In the genomic region with DNA sequence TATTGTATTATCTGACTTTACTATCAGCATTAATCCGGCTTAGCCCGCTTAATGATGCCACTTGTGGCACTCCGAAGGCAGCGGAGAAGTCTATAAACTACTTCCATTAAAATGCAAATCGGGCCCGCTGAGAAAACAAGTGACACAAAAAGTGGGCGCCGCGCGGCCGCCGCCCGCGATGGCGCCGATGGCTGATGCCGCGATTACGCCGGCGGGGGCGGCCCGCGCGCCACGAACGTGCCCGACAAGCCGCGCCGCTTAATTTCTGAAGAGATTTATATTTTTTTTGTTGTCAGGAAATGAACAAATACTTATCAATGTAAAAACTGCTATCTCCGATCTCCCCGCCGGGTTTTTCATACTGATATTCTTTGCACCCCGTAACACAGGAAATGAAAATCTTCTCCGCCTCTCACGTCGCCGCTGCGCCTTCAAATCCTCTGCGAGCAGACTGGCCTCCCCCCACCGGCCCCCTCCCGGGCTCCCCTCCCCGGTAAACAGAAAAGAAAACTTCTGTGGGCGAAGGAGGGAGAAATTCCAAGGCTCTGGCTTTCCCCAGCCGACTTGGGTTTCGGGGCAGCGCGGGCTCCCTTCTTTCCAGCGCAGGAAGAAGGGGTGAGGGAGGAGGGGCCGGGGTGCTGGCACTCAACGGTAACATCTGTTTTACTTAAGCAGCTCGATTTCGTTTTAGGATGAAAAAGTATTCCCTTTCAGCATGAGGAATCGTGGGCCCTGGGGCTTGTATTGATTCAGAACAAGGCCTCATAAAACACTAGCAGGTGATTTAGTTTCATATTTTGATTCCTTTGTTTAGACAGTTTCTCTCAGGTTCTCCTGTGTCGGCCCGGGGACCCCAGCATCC, we compare ENCODE assay signal across 8 cellular contexts.
DNase-seq lines count a peak whose midpoint lies in the region; ATAC-seq and TF ChIP-seq lines count a peak whose summit lies in the region.

No MANE protein-coding gene starts in this region.

- no peaks in the 10 kb centered on the region for H3K36me3 ChIP-seq in psoas muscle (ENCODE audit: insufficient read depth in 1 of 2, low read depth in 1 of 2)
- H3K36me3 ChIP-seq in upper lobe of right lung, result no peaks in the 10 kb centered on the region

- H3K4me3 ChIP-seq in psoas muscle (peak overlapping the region; percentile 68), upper lobe of right lung (peak overlapping the region; percentile 62)

- DNase-seq in ELF-1 (ENCODE audit: low read depth, low spot score) (peak; percentile 64), NOMO-1 treated with dmso at 0.1 percent for 144 hours (lab: John Stamatoyannopoulos, UW; ENCODE audit: unreplicated experiment) (peak; percentile 15), left cardiac atrium (peak; percentile 44), psoas muscle (peak in 1 of 2 donors; percentile 64), upper lobe of right lung (peak; percentile 71)
- peak; percentile 68 for DNase-seq in activated naive CD4-positive, alpha-beta T cell treated with Interleukin-2 at 50 U/mL for 16 hours

- WGBS in psoas muscle, 3 donors, result 1% methylated on average over 57 of the region's 57 CpGs

- H3K9me3 ChIP-seq in psoas muscle (no peaks in the 10 kb centered on the region), upper lobe of right lung (no peaks in the 10 kb centered on the region)

- ATAC-seq in GM21825 (IDR thresholded peaks at IDR 0.05; ENCODE audit: unreplicated experiment) (peak; percentile 74), left cardiac atrium (peak; percentile 57), psoas muscle (peak; percentile 17 to 75 (median 58)), upper lobe of right lung (peak; percentile 39), HG03039 (IDR thresholded peaks at IDR 0.05; ENCODE audit: unreplicated experiment) (no peak)

- TF ChIP-seq CTCF in psoas muscle (IDR thresholded peaks at IDR 0.05) (no peak), upper lobe of right lung (IDR thresholded peaks at IDR 0.05) (no peak)

- H3K27ac ChIP-seq in psoas muscle, result peak overlapping the region; percentile 34
- H3K27ac ChIP-seq in upper lobe of right lung, result no peak overlapping the region

- intact Hi-C loops in left cardiac atrium (cut with DNase I) (no loop called here), psoas muscle (cut with DNase I) (no loop called here), upper lobe of right lung (cut with DNase I) (no loop called here)

- peaks cover 3% of the 10 kb centered on the region for H3K4me1 ChIP-seq in psoas muscle
- no peaks in the 10 kb centered on the region for H3K4me1 ChIP-seq in upper lobe of right lung

- peaks cover 0 to 43% (median 4%) of the 10 kb centered on the region in 3 donors for H3K27me3 ChIP-seq in psoas muscle (ENCODE audit: insufficient read depth in 3 of 3, low read length in 2 of 3)
- peaks cover 20% of the 10 kb centered on the region for H3K27me3 ChIP-seq in upper lobe of right lung
